Comparison of ENCODE assay signal across 15 cellular contexts in genomic region chrX:11040405-11040804, GRCh38.
"Had no signal": no experiment of that assay in that cellular context is flagged by ENCODE, and none has a peak within 500 bp of the region (broad histone marks: within the 10 kb centered on the region; RNA-seq: fewer than 3 reads in every experiment).

No MANE protein-coding gene starts in this region.

- H3K27ac ChIP-seq: ascending aorta, foreskin keratinocyte, heart left ventricle, left ventricle myocardium inferior, parathyroid adenoma, stomach, thoracic aorta had no signal

- H3K4me1 ChIP-seq: ascending aorta, foreskin keratinocyte, heart left ventricle, left ventricle myocardium inferior, parathyroid adenoma, stomach had no signal

- H3K4me3 ChIP-seq: ascending aorta, heart left ventricle, left ventricle myocardium inferior, stomach, thoracic aorta had no signal

- H3K9me3 ChIP-seq: thoracic aorta had no signal

- H3K36me3 ChIP-seq: ascending aorta, heart left ventricle, left ventricle myocardium inferior, stomach, thoracic aorta had no signal

- H3K9ac ChIP-seq: parathyroid adenoma had no signal

- ATAC-seq: activated naive CD8-positive, alpha-beta T cell treated with anti-CD3 and anti-CD28 coated beads, Interleukin-2, amount 50 U/mL, for 24 hours; foreskin keratinocyte; heart left ventricle; WTC11 had no signal

- DNase-seq: activated CD4-positive, alpha-beta T cell treated with anti-CD3 and anti-CD28 coated beads, Interleukin-2, amount 10 ng/mL, durations not matched to agents 24 days and 14 days; activated naive CD4-positive, alpha-beta T cell; activated naive CD8-positive, alpha-beta T cell treated with anti-CD3 and anti-CD28 coated beads, Interleukin-2, amount 50 U/mL, for 24 hours; caudate nucleus; cortex of kidney; foreskin keratinocyte; heart left ventricle; left ventricle myocardium inferior; small intestine; stomach had no signal

- H2AFZ ChIP-seq: parathyroid adenoma had no signal

- FAIRE-seq: keratinocyte, small intestine had no signal

- H3K27me3 ChIP-seq: ascending aorta, foreskin keratinocyte, heart left ventricle, stomach had no signal
